In the genomic region with DNA sequence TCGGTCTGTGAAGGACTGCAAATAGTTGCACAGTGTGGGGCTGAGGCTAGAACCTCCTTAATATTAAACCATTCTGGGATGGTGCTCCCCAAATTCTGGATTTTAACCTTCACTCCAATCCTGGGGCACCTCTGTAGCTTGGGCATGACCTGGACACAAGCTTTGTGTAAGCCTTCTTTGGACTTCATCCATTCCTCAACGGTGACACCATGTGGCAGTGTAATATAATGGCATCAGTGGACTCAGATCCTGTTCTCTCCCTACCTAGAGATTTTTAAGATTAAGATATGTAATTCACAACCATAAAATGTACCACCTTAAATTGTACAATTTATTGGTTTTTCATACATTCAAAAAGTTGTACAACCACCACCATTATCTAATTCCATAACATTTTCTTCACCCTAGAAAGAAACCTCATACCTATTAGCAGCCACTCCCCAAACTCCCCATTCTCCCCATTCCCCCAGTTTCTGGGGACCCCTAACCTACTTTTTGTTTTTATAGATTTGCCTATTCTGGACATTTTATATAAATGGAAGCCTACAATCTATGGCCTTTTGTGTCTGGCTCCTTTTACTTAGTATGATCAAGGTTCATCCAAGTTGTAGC, we compare ENCODE assay signal across 8 cellular contexts. TPM values are rescaled to one million over a fixed set of nuclear protein-coding genes. Genes with fewer than 3 reads are reported as not detected.
DNase-seq lines count a peak whose midpoint lies in the region; ATAC-seq, FAIRE-seq and TF ChIP-seq lines count a peak whose summit lies in the region.

No MANE protein-coding gene starts in this region.

- no peaks in the 10 kb centered on the region for H3K9me3 ChIP-seq in adrenal gland (replicated peaks in 1 of 3)
- H3K9me3 ChIP-seq in keratinocyte (ENCODE audit: control insufficient read depth, low read depth, low read length): no peaks in the 10 kb centered on the region
- no peaks in the 10 kb centered on the region for H3K9me3 ChIP-seq in upper lobe of right lung

- H2AFZ ChIP-seq in keratinocyte (ENCODE audit: control insufficient read depth, low read length): no peak overlapping the region

- peak; percentile 53 for TF ChIP-seq CTCF in GM12872 (IDR thresholded peaks at IDR 0.05; ENCODE audit: insufficient read depth, low read depth, low read length)
- TF ChIP-seq CTCF in adrenal gland (IDR thresholded peaks at IDR 0.05): peak; percentile 29 to 60 (median 58)
- peak; percentile 44 to 78 (median 54) for TF ChIP-seq CTCF in keratinocyte (optimal IDR thresholded peaks at IDR 0.05 in 1 of 3, IDR thresholded peaks at IDR 0.05 in 1 of 3, conservative IDR thresholded peaks at IDR 0.05 in 1 of 3; ENCODE audit: extremely low read depth in 1 of 3, insufficient read depth in 2 of 3, low read length in 3 of 3)
- peak; percentile 65 for TF ChIP-seq CTCF in upper lobe of right lung (IDR thresholded peaks at IDR 0.05)

- no peak overlapping the region for H3K4me2 ChIP-seq in keratinocyte (ENCODE audit: control insufficient read depth, extremely low read depth, insufficient read depth, low read depth, low read length)

- H3K4me1 ChIP-seq in adrenal gland (replicated peaks in 1 of 2) (peaks cover 3 to 5% of the 10 kb centered on the region in 2 donors), keratinocyte (ENCODE audit: control insufficient read depth, extremely low read depth, insufficient read depth, low read length) (peaks cover 34% of the 10 kb centered on the region), upper lobe of right lung (peaks cover 6% of the 10 kb centered on the region)

- no peaks in the 10 kb centered on the region for H4K20me1 ChIP-seq in keratinocyte (ENCODE audit: control insufficient read depth, extremely low read depth, insufficient read depth, low read length)

- H3K27ac ChIP-seq in adrenal gland (no peak overlapping the region), keratinocyte (ENCODE audit: control insufficient read depth, insufficient read depth, low read length) (no peak overlapping the region), upper lobe of right lung (no peak overlapping the region)

- intact Hi-C loops in adrenal gland (cut with DNase I) (loop anchor here in 1 of 2 donors (10.0 kb wide), 1 partner anchor 678 kb away; no protein-coding TSS in a partner anchor), upper lobe of right lung (cut with DNase I) (no loop called here)

- peak; percentile 86 for FAIRE-seq in keratinocyte (lab: Jason Lieb, UNC)

- H3K36me3 ChIP-seq in adrenal gland (replicated peaks in 1 of 2) (no peaks in the 10 kb centered on the region), keratinocyte (ENCODE audit: control insufficient read depth in 2 of 2, extremely low read depth in 1 of 2, insufficient read depth in 2 of 2, low read length in 2 of 2) (no peaks in the 10 kb centered on the region), upper lobe of right lung (no peaks in the 10 kb centered on the region)

- no peak overlapping the region for H3K9ac ChIP-seq in keratinocyte (ENCODE audit: control insufficient read depth, extremely low read depth, insufficient read depth, low read length)

- H3K79me2 ChIP-seq in keratinocyte (ENCODE audit: control insufficient read depth, insufficient read depth, low read length): peaks cover 5% of the 10 kb centered on the region

- H3K9me1 ChIP-seq in keratinocyte (ENCODE audit: control insufficient read depth, extremely low read depth, insufficient read depth, low read length): no peaks in the 10 kb centered on the region

- no peak overlapping the region for H3K4me3 ChIP-seq in adrenal gland
- no peak overlapping the region for H3K4me3 ChIP-seq in keratinocyte (ENCODE audit: control insufficient read depth in 2 of 3, extremely low read depth in 1 of 3, insufficient read depth in 2 of 3, low read depth in 1 of 3, low read length in 3 of 3)
- no peak overlapping the region for H3K4me3 ChIP-seq in upper lobe of right lung

- ATAC-seq in upper lobe of right lung: peak; percentile 63
- no peak for ATAC-seq in HG02852 (IDR thresholded peaks at IDR 0.05; ENCODE audit: unreplicated experiment)

- WGBS in adrenal gland, 4 donors: 42 to 51% (median 48%) methylated on average over 2 of the region's 2 CpGs

- no peaks in the 10 kb centered on the region for H3K27me3 ChIP-seq in adrenal gland
- no peaks in the 10 kb centered on the region for H3K27me3 ChIP-seq in keratinocyte (ENCODE audit: control insufficient read depth, extremely low read depth, insufficient read depth, low read length)
- no peaks in the 10 kb centered on the region for H3K27me3 ChIP-seq in upper lobe of right lung

- TF ChIP-seq POLR2A in adrenal gland (IDR thresholded peaks at IDR 0.05): no peak

- dilution Hi-C loops in keratinocyte (cut with MboI; ENCODE audit: extremely low pct_ligation_motif_present, low sequenced_read_pairs): no loop called here

- peak; percentile 45 for DNase-seq in AG08395 (ENCODE audit: low spot score)
- DNase-seq in NCI-H2227 (lab: John Stamatoyannopoulos, UW; ENCODE audit: unreplicated experiment): peak; percentile 50
- DNase-seq in adrenal gland: peak in 6 of 7 donors; percentile 41 to 76 (median 61)
- DNase-seq in keratinocyte (ENCODE audit: low read depth, low spot score): no peak
- no peak for DNase-seq in upper lobe of right lung
- DNase-seq in OCI-M2 (lab: John Stamatoyannopoulos, UW; ENCODE audit: unreplicated experiment): no peak

RNA-seq across cellular contexts. Expression of gene PLGRKT, which starts 4.8 kb away (rescaled TPM):
- total RNA-seq in adrenal gland (10 to 100 TPM; 15.8 to 32.0 (median 20.7) TPM), upper lobe of right lung (18.0 TPM)
- polyA plus RNA-seq in adrenal gland (10 to 100 TPM in 1 of 3 donors, 1 to 10 TPM in 2; 7.2 to 25.2 (median 7.2) TPM), keratinocyte (16.9 to 35.2 TPM (median 28.6 TPM) in 3 replicates)
- polyA plus RNA-seq in keratinocyte (2011; ENCODE audit: low read depth): 2.9 TPM
- polyA plus RNA-seq in keratinocyte (2011; cell fraction: cytosol; rRNA removed): 23.3 and 35.5 TPM in 2 replicates
- polyA plus RNA-seq in keratinocyte (2011; cell fraction: nucleus; rRNA removed): 10.1 and 11.4 TPM in 2 replicates
- polyA plus RNA-seq in keratinocyte (2012; ENCODE audit: low replicate concordance): 20.4 and 41.0 TPM in 2 replicates
- polyA minus RNA-seq in keratinocyte: 0.72 to 7.6 TPM (median 3.5 TPM) in 3 replicates
- polyA minus RNA-seq in keratinocyte (2011; cell fraction: cytosol; rRNA and poly(A)+ RNA removed): 14.0 TPM
- 4.0 and 4.2 TPM in 2 replicates for polyA minus RNA-seq in keratinocyte (2011; cell fraction: nucleus; rRNA and poly(A)+ RNA removed)

RNA-seq across cellular contexts. Expression of gene CD274, which starts 7.8 kb away (rescaled TPM):
- 1 to 10 TPM in 7 of 8 donors, under 1 TPM in 1; 0.66 to 5.8 (median 2.4) TPM for total RNA-seq in adrenal gland
- 1 to 10 TPM in 2 of 3 donors, under 1 TPM in 1; 0.98 to 2.1 (median 1.1) TPM for polyA plus RNA-seq in adrenal gland
- polyA plus RNA-seq in keratinocyte: 15.5 to 36.3 TPM (median 18.9 TPM) in 3 replicates
- 6.5 TPM for polyA plus RNA-seq in keratinocyte (2011; ENCODE audit: low read depth)
- polyA plus RNA-seq in keratinocyte (2011; cell fraction: cytosol; rRNA removed): 5.3 and 9.9 TPM in 2 replicates
- polyA plus RNA-seq in keratinocyte (2011; cell fraction: nucleus; rRNA removed): 27.2 and 41.4 TPM in 2 replicates
- polyA plus RNA-seq in keratinocyte (2012; ENCODE audit: low replicate concordance): 2.8 and 14.6 TPM in 2 replicates
- polyA minus RNA-seq in keratinocyte: 7.4 to 35.5 TPM (median 7.6 TPM) in 3 replicates
- 3.6 TPM for polyA minus RNA-seq in keratinocyte (2011; cell fraction: cytosol; rRNA and poly(A)+ RNA removed)
- polyA minus RNA-seq in keratinocyte (2011; cell fraction: nucleus; rRNA and poly(A)+ RNA removed): 7.8 and 21.7 TPM in 2 replicates
- total RNA-seq in upper lobe of right lung: 25.9 TPM

Comparison
In these comparisons a context has a peak if more than half of its experiments do, and no peak if none do; other contexts are left out.
1. DNase-seq: peak in AG08395 (single experiment), NCI-H2227 (single experiment) and adrenal gland (6 of 7); none in keratinocyte (single experiment), upper lobe of right lung (single experiment) and OCI-M2 (single experiment).
2. Peak in every context shown above with its lines, with median percentiles within 50 percentile points of each other: CTCF ChIP-seq.